ENCODE assay signal across 8 cellular contexts in genomic region chr2:207768891-207769596, GRCh38. TPM values are rescaled to one million over a fixed set of nuclear protein-coding genes. Genes with fewer than 3 reads are reported as not detected.
DNase-seq lines count a peak whose midpoint lies in the region; ATAC-seq and FAIRE-seq lines count a peak whose summit lies in the region.

No MANE protein-coding gene starts in this region.

- H3K27me3 ChIP-seq in adipocyte (replicated peaks; ENCODE audit: control insufficient read depth, insufficient read depth, low read length) (no peaks in the 10 kb centered on the region), iPS-15b (ENCODE audit: control insufficient read depth, insufficient read depth, low read length) (no peaks in the 10 kb centered on the region), small intestine (ENCODE audit: control insufficient read depth in 2 of 2, insufficient read depth in 2 of 2, low read length in 2 of 2) (no peaks in the 10 kb centered on the region)

- H3K4me3 ChIP-seq in adipocyte (ENCODE audit: low read length) (peak overlapping the region; percentile 95), iPS-15b (ENCODE audit: low read depth, low read length) (peak overlapping the region; percentile 92), small intestine (ENCODE audit: low read depth in 1 of 2, low read length in 2 of 2) (peak overlapping the region; percentile 79 to 99)

- no peaks in the 10 kb centered on the region for H3K9me3 Mint-ChIP-seq in activated T-cell treated with anti-CD3 and anti-CD28 coated beads, Interleukin-2, amount 50 U/mL, for 24 hours

- peaks cover 33% of the 10 kb centered on the region for H3K4me1 Mint-ChIP-seq in activated T-cell treated with anti-CD3 and anti-CD28 coated beads, Interleukin-2, amount 50 U/mL, for 24 hours (ENCODE audit: low read depth)

- peak overlapping the region; percentile 94 for H3K9ac ChIP-seq in adipocyte (ENCODE audit: low read length)
- peak overlapping the region; percentile 82 for H3K9ac ChIP-seq in iPS-15b (ENCODE audit: low read depth, low read length)

- peak overlapping the region; percentile 83 to 99 for H3K27ac ChIP-seq in small intestine (ENCODE audit: low read depth in 1 of 2, low read length in 1 of 2)

- H3K36me3 ChIP-seq in adipocyte (ENCODE audit: control insufficient read depth, insufficient read depth, low read length, severe bottlenecking) = peaks cover 22% of the 10 kb centered on the region
- peaks cover 15% of the 10 kb centered on the region for H3K36me3 ChIP-seq in iPS-15b (ENCODE audit: control insufficient read depth, insufficient read depth, low read length)
- H3K36me3 ChIP-seq in small intestine (ENCODE audit: control insufficient read depth in 2 of 2, insufficient read depth in 2 of 2, low read length in 2 of 2) = peaks cover 0 to 8% of the 10 kb centered on the region in 2 donors

- peak; percentile 66 for DNase-seq in activated T-cell treated with anti-CD3 and anti-CD28 coated beads, Interleukin-2, amount 50 U/mL, for 24 hours
- DNase-seq in activated T-cell treated with anti-CD3 and anti-CD28 coated beads for 4 hours = no peak
- DNase-seq in NCI-H460 (ENCODE audit: extremely low read depth, low read depth) = peak; percentile 14
- peak; percentile 39 for DNase-seq in adipocyte (ENCODE audit: low read depth)
- DNase-seq in small intestine = no peak
- DNase-seq in cerebellum (ENCODE audit: low spot score) = no peak

- no peaks in the 10 kb centered on the region for H3K9me3 ChIP-seq in adipocyte (ENCODE audit: control insufficient read depth, low read length)
- H3K9me3 ChIP-seq in iPS-15b (ENCODE audit: control insufficient read depth, insufficient read depth, low read length) = no peaks in the 10 kb centered on the region
- no peaks in the 10 kb centered on the region for H3K9me3 ChIP-seq in small intestine (ENCODE audit: control insufficient read depth, low read depth)

- WGBS in small intestine, 3 donors = 0 to 1% (median 1%) methylated on average over 39 to 51 of the region's 51 CpGs

- peak overlapping the region; percentile 26 for H3K27ac Mint-ChIP-seq in activated T-cell treated with anti-CD3 and anti-CD28 coated beads, Interleukin-2, amount 50 U/mL, for 24 hours

- peaks cover 4% of the 10 kb centered on the region for H3K36me3 Mint-ChIP-seq in activated T-cell treated with anti-CD3 and anti-CD28 coated beads, Interleukin-2, amount 50 U/mL, for 24 hours (ENCODE audit: low read depth)

- H3K27me3 Mint-ChIP-seq in activated T-cell treated with anti-CD3 and anti-CD28 coated beads, Interleukin-2, amount 50 U/mL, for 24 hours = peaks cover 59% of the 10 kb centered on the region

- H3K4me3 Mint-ChIP-seq in activated T-cell treated with anti-CD3 and anti-CD28 coated beads, Interleukin-2, amount 50 U/mL, for 24 hours = peak overlapping the region; percentile 81

- no peak for FAIRE-seq in small intestine (lab: Jason Lieb, UNC)

- ATAC-seq in HG02759 (IDR thresholded peaks at IDR 0.05; ENCODE audit: unreplicated experiment) = peak; percentile 15

- H3K4me1 ChIP-seq in adipocyte (ENCODE audit: control insufficient read depth, insufficient read depth, low read length) (peaks cover 42% of the 10 kb centered on the region), iPS-15b (ENCODE audit: control insufficient read depth, insufficient read depth, low read length) (peaks cover 13% of the 10 kb centered on the region), small intestine (ENCODE audit: control insufficient read depth in 2 of 2, insufficient read depth in 1 of 2, low read depth in 1 of 2, low read length in 1 of 2) (peaks cover 0 to 4% of the 10 kb centered on the region in 2 donors)

RNA-seq across cellular contexts. Expression of gene FZD5, which starts 0.7 kb away (rescaled TPM):
- 13.0 and 14.4 TPM in 2 replicates for total RNA-seq in NCI-H460 (2014; rRNA removed; shearing (Covaris generic))
- 13.1 and 14.4 TPM in 2 replicates for polyA plus RNA-seq in NCI-H460 (2014; cell fraction: nucleus; rRNA removed)
- 10 to 100 TPM in 2 of 3 donors, 1 to 10 TPM in 1; 8.7 to 18.5 (median 10.3) TPM for polyA plus RNA-seq in small intestine
- total RNA-seq in cerebellum = 0.64 TPM

RNA-seq across cellular contexts. Expression of gene CCNYL1, which starts 57.6 kb away (rescaled TPM):
- 16.8 TPM in 2 replicates for total RNA-seq in NCI-H460 (2014; rRNA removed; shearing (Covaris generic))
- 21.5 and 32.9 TPM in 2 replicates for polyA plus RNA-seq in NCI-H460 (2014; cell fraction: nucleus; rRNA removed)
- polyA plus RNA-seq in small intestine = 10 to 100 TPM in 2 of 3 donors, 1 to 10 TPM in 1; 8.2 to 15.2 (median 15.1) TPM
- 19.0 TPM for total RNA-seq in cerebellum

Comparison
In these comparisons a context has a peak if more than half of its experiments do, and no peak if none do; other contexts are left out.
1. DNase-seq: peak in activated T-cell treated with anti-CD3 and anti-CD28 coated beads, Interleukin-2, amount 50 U/mL, for 24 hours (single experiment), NCI-H460 (single experiment) and adipocyte (single experiment); none in activated T-cell treated with anti-CD3 and anti-CD28 coated beads for 4 hours (single experiment), small intestine (single experiment) and cerebellum (single experiment).
2. Peak in every context shown above with its lines, with median percentiles within 50 percentile points of each other: H3K4me3 ChIP-seq.